ENCODE assay signal across 20 cellular contexts in genomic region chr5:142170254-142170953, GRCh38.
DNase-seq lines count a peak whose midpoint lies in the region; ATAC-seq, FAIRE-seq and TF ChIP-seq lines count a peak whose summit lies in the region.
"Had no signal": no experiment of that assay in that cellular context is flagged by ENCODE, and none has a peak within 500 bp of the region (broad histone marks: within the 10 kb centered on the region; RNA-seq: fewer than 3 reads in every experiment).

No MANE protein-coding gene starts in this region.

- H3K4me3 ChIP-seq in HUES6 (ENCODE audit: low read depth, low read length) (no peak overlapping the region), epithelial cell of esophagus (ENCODE audit: low read length) (no peak overlapping the region), neural progenitor cell (no peak overlapping the region), HAP-1 (no peak overlapping the region), left lung (no peak overlapping the region)

- no peaks in the 10 kb centered on the region for H3K79me2 ChIP-seq in neural progenitor cell (ENCODE audit: low read depth)

- H3K4me1 Mint-ChIP-seq in neural progenitor cell, result peaks cover 40% of the 10 kb centered on the region
- H3K4me1 Mint-ChIP-seq: CD14-positive monocyte had no signal

- H3K36me3 Mint-ChIP-seq in neural progenitor cell, result peaks cover 2% of the 10 kb centered on the region
- H3K36me3 Mint-ChIP-seq: CD14-positive monocyte had no signal

- H3K27ac Mint-ChIP-seq in neural progenitor cell, result peak overlapping the region; percentile 1

- TF ChIP-seq CTCF in epithelial cell of esophagus (IDR thresholded peaks at IDR 0.05; ENCODE audit: insufficient read depth, low read depth, low read length, missing control alignments) (no peak), neural progenitor cell (IDR thresholded peaks at IDR 0.05) (no peak), left lung (IDR thresholded peaks at IDR 0.05) (no peak)

- H3K27me3 ChIP-seq in HUES6 (ENCODE audit: control insufficient read depth, insufficient read depth, low read length) (no peaks in the 10 kb centered on the region), neural progenitor cell (no peaks in the 10 kb centered on the region), HAP-1 (ENCODE audit: low read depth) (peaks cover 4% of the 10 kb centered on the region; the same call in 1 of the 2 replicates), left lung (no peaks in the 10 kb centered on the region)

- peaks cover 15% of the 10 kb centered on the region for H3K4me1 ChIP-seq in HUES6 (ENCODE audit: control insufficient read depth, insufficient read depth, low read length)
- H3K4me1 ChIP-seq in neural progenitor cell, result peaks cover 5% of the 10 kb centered on the region
- no peaks in the 10 kb centered on the region for H3K4me1 ChIP-seq in HAP-1
- no peaks in the 10 kb centered on the region for H3K4me1 ChIP-seq in left lung

- H3K4me3 Mint-ChIP-seq in neural progenitor cell, result no peak overlapping the region
- H3K4me3 Mint-ChIP-seq: CD14-positive monocyte had no signal

- no peaks in the 10 kb centered on the region for H3K36me3 ChIP-seq in HUES6 (ENCODE audit: control insufficient read depth, insufficient read depth, low read length)
- H3K36me3 ChIP-seq in neural progenitor cell, result no peaks in the 10 kb centered on the region
- H3K36me3 ChIP-seq in HAP-1 (replicated peaks), result no peaks in the 10 kb centered on the region
- no peaks in the 10 kb centered on the region for H3K36me3 ChIP-seq in left lung

- H3K9me3 ChIP-seq in HUES6 (ENCODE audit: control insufficient read depth, insufficient read depth, low read depth, low read length) (no peaks in the 10 kb centered on the region), neural progenitor cell (ENCODE audit: low read depth) (no peaks in the 10 kb centered on the region), HAP-1 (no peaks in the 10 kb centered on the region), left lung (no peaks in the 10 kb centered on the region)

- FAIRE-seq in GM19239 (lab: Jason Lieb, UNC), result no peak
- FAIRE-seq: G401.6, GM12891 had no signal

- H3K9ac ChIP-seq in HUES6 (ENCODE audit: low read length), result peak overlapping the region; percentile 41
- H3K9ac ChIP-seq in neural progenitor cell, result no peak overlapping the region

- H3K27ac ChIP-seq in HUES6 (ENCODE audit: low read depth, low read length), result peak overlapping the region; percentile 22; the same call in 1 of the 2 replicates
- H3K27ac ChIP-seq in neural progenitor cell, result no peak overlapping the region
- H3K27ac ChIP-seq in left lung, result no peak overlapping the region

- no peaks in the 10 kb centered on the region for H3F3A ChIP-seq in neural progenitor cell (ENCODE audit: low read depth)

- in situ Hi-C loops in HAP-1 (cut with MboI; ENCODE audit: low sequenced_read_pairs), result loop anchor here (25.0 kb wide), 2 partner anchors 392 to 717 kb away; no protein-coding TSS in a partner anchor

- H3K9me3 Mint-ChIP-seq in neural progenitor cell, result peaks cover 4% of the 10 kb centered on the region

- H4K20me1 ChIP-seq in neural progenitor cell (ENCODE audit: low read depth), result no peaks in the 10 kb centered on the region

- ATAC-seq in left lung, result no peak

- no peak overlapping the region for H3K4me2 ChIP-seq in neural progenitor cell

- H2AFZ ChIP-seq in neural progenitor cell (replicated peaks), result no peak overlapping the region

- intact Hi-C loops in left lung (cut with DNase I), result no loop called here

- no peaks in the 10 kb centered on the region for H3K27me3 Mint-ChIP-seq in neural progenitor cell (ENCODE audit: insufficient read depth, low read depth)

- DNase-seq in DMS53 (lab: John Stamatoyannopoulos, UW) (peak; percentile 53), DMS53 treated with DMSO at 0.1 percent for 48 hours (lab: John Stamatoyannopoulos, UW; ENCODE audit: unreplicated experiment) (no peak), epithelial cell of esophagus (ENCODE audit: low read depth) (peak; percentile 49), neural progenitor cell (ENCODE audit: low spot score) (no peak), GM19239 (ENCODE audit: insufficient read length, low spot score) (no peak), HAP-1 (ENCODE audit: low spot score in 2 of 2) (no peak), left lung (no peak)
- DNase-seq: 8988T, COR-L47, DMS79, H7, MV-4-11, NCI-H1436 treated with DMSO at 0.1 percent for 48 hours, NCI-H2081 treated with DMSO at 0.1 percent for 48 hours, NCI-H345, NCI-H526 treated with DMSO at 0.1 percent for 48 hours had no signal

Comparison
In these comparisons a context has a peak if more than half of its experiments do, and no peak if none do; other contexts are left out.
1. DNase-seq: peak in DMS53 (single experiment) and epithelial cell of esophagus (single experiment); none in DMS53 treated with DMSO at 0.1 percent for 48 hours (single experiment), neural progenitor cell (single experiment), GM19239 (single experiment), HAP-1 (0 of 2) and left lung (0 of 2).